Comparison of ENCODE assay signal across 24 cellular contexts in the genomic region with DNA sequence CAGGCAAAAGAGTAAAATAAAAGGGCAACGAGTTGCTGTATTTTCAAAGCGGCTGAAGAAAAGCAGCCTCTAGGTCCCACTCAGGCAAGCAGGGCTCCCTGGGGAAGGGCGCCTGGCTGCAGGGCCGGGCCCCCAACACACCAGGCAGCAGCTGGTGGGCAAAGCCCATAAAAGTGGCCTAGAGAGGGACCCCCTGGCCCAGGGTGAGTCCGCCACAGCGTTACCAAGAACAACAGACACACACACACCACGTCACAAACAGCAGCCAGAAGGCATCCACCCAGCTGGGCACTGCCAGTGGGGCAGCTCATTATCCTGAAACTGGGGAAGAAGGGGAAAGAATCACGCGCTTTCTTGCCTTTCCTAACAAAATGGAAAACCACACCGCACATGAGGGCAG. TPM values are rescaled to one million over a fixed set of nuclear protein-coding genes. Genes with fewer than 3 reads are reported as not detected.
A peak's percentile ranks its signal among the peaks of the same experiment; 100 is the strongest.
DNase-seq lines count a peak whose midpoint lies in the region; ATAC-seq, FAIRE-seq and TF ChIP-seq lines count a peak whose summit lies in the region.
"Had no signal": no experiment of that assay in that cellular context is flagged by ENCODE, and none has a peak within 500 bp of the region (broad histone marks: within the 10 kb centered on the region; RNA-seq: fewer than 3 reads in every experiment).

No MANE protein-coding gene starts in this region.

- 88% methylated on average over 10 of the region's 10 CpGs for WGBS in K562 (ENCODE audit: insufficient coverage, low coverage, missing lambda C conversion rate)

- peak overlapping the region in 3 of 10 experiments; percentile 6 to 29 (median 23); a peak in 1 of 20 replicates for H3K4me3 ChIP-seq in BLaER1 treated with 17β-estradiol and CSF1 and Interleukin-3, amounts not matched to agents 10 nM and 100 nM
- H3K4me3 ChIP-seq in K562 = no peak overlapping the region
- H3K4me3 ChIP-seq in right atrium auricular region = no peak overlapping the region
- H3K4me3 ChIP-seq: A549 had no signal

- H3K27me3 Mint-ChIP-seq in IgD-negative memory B cell = no peaks in the 10 kb centered on the region
- H3K27me3 Mint-ChIP-seq in stimulated activated naive B cell treated with anti-CD40 and anti-IgM and Interleukin-4, amounts not matched to agents 10 μg/mL and 1 μg/mL and 100 μg/mL, for 72 hours = no peaks in the 10 kb centered on the region
- H3K27me3 Mint-ChIP-seq: CD8-positive, alpha-beta memory T cell; T-cell had no signal

- peaks cover 49 to 71% (median 58%) of the 10 kb centered on the region in 11 experiments for H3K36me3 ChIP-seq in BLaER1 treated with 17β-estradiol and CSF1 and Interleukin-3, amounts not matched to agents 10 nM and 100 nM
- peaks cover 59% of the 10 kb centered on the region; the same call in 2 of the 3 replicates for H3K36me3 ChIP-seq in K562 (ENCODE audit: control insufficient read depth, insufficient read depth, low read length)
- peaks cover 22% of the 10 kb centered on the region for H3K36me3 ChIP-seq in right atrium auricular region

- H3K79me2 ChIP-seq in K562 (ENCODE audit: control insufficient read depth, insufficient read depth, low read length) = peaks cover 71% of the 10 kb centered on the region

- H3K9me1 ChIP-seq in K562 (ENCODE audit: control insufficient read depth, insufficient read depth, low read length) = peaks cover 15% of the 10 kb centered on the region

- POLR2A ChIA-PET in K562 (lab: Yijun Ruan, JAX) = interaction anchor here (0.9 to 2.0 kb wide), 3 partner anchors 10 to 121 kb away, joined by 3 to 10 read pairs (median 4); a partner anchor contains a TSS

- peaks cover 0 to 10% (median 6%) of the 10 kb centered on the region in 3 donors for H3K4me1 Mint-ChIP-seq in IgD-negative memory B cell
- H3K4me1 Mint-ChIP-seq in stimulated activated naive B cell treated with anti-CD40 and anti-IgM and Interleukin-4, amounts not matched to agents 10 μg/mL and 1 μg/mL and 100 μg/mL, for 72 hours = peaks cover 17 to 57% of the 10 kb centered on the region in 2 donors

- no peaks in the 10 kb centered on the region for H3K9me3 Mint-ChIP-seq in IgD-negative memory B cell
- H3K9me3 Mint-ChIP-seq in stimulated activated naive B cell treated with anti-CD40 and anti-IgM and Interleukin-4, amounts not matched to agents 10 μg/mL and 1 μg/mL and 100 μg/mL, for 72 hours = no peaks in the 10 kb centered on the region
- H3K9me3 Mint-ChIP-seq: CD8-positive, alpha-beta memory T cell; T-cell had no signal

- FAIRE-seq in K562 (lab: Jason Lieb, UNC) (no peak), HTR-8/SVneo (lab: Jason Lieb, UNC) (no peak)
- FAIRE-seq: A549, H54 had no signal

- peak overlapping the region in 2 of 3 donors; percentile 57 to 78 for H3K27ac Mint-ChIP-seq in IgD-negative memory B cell
- H3K27ac Mint-ChIP-seq in stimulated activated naive B cell treated with anti-CD40 and anti-IgM and Interleukin-4, amounts not matched to agents 10 μg/mL and 1 μg/mL and 100 μg/mL, for 72 hours = peak overlapping the region; percentile 65
- H3K27ac Mint-ChIP-seq: T-cell had no signal

- no peaks in the 10 kb centered on the region for H3K27me3 ChIP-seq in BLaER1 treated with 17β-estradiol and CSF1 and Interleukin-3, amounts not matched to agents 10 nM and 100 nM
- H3K27me3 ChIP-seq in K562 (ENCODE audit: control insufficient read depth in 2 of 2, insufficient read depth in 2 of 2, low read length in 2 of 2) (no peaks in the 10 kb centered on the region), right atrium auricular region (no peaks in the 10 kb centered on the region)

- ATAC-seq in K562 = no peak
- no peak for ATAC-seq in stimulated activated naive B cell treated with anti-CD40 and anti-IgM and Interleukin-4, amounts not matched to agents 10 μg/mL and 1 μg/mL and 100 μg/mL, for 72 hours (replicated peaks)
- ATAC-seq: A549, T-cell had no signal

- H3K36me3 Mint-ChIP-seq in IgD-negative memory B cell = no peaks in the 10 kb centered on the region
- peaks cover 34 to 42% of the 10 kb centered on the region in 2 donors for H3K36me3 Mint-ChIP-seq in stimulated activated naive B cell treated with anti-CD40 and anti-IgM and Interleukin-4, amounts not matched to agents 10 μg/mL and 1 μg/mL and 100 μg/mL, for 72 hours

- H4K20me1 ChIP-seq in BLaER1 treated with 17β-estradiol and CSF1 and Interleukin-3, amounts not matched to agents 10 nM and 100 nM = peaks cover 86 to 94% (median 94%) of the 10 kb centered on the region in 11 experiments
- peaks cover 25% of the 10 kb centered on the region; the same call in 1 of the 2 replicates for H4K20me1 ChIP-seq in K562 (replicated peaks; ENCODE audit: control insufficient read depth, insufficient read depth, low read length)

- DNase-seq in K562 (ENCODE audit: extremely low read depth in 1 of 4, low spot score in 3 of 4) = no peak
- no peak for DNase-seq in stimulated activated naive B cell treated with anti-CD40 and anti-IgM and Interleukin-4, amounts not matched to agents 10 μg/mL and 1 μg/mL and 100 μg/mL, for 72 hours
- DNase-seq in HTR-8/SVneo (ENCODE audit: insufficient read length, low spot score) = no peak
- no peak for DNase-seq in right atrium auricular region (ENCODE audit: low spot score)
- no peak for DNase-seq in GM20000 (ENCODE audit: low spot score)
- DNase-seq: CD8-positive, alpha-beta memory T cell; DMS 273 treated with DMSO at 0.1 percent for 48 hours; DMS79; EL; GF-D8; NCI-H1092; NCI-H1436; NCI-H187 treated with DMSO at 0.1 percent for 48 hours; NCI-H2171 treated with DMSO at 0.1 percent for 48 hours; NCI-H524 treated with DMSO at 0.1 percent for 48 hours; NCI-H774; RPMI8226; SHP77; T-cell had no signal

- peak overlapping the region in 7 of 11 experiments; percentile 22 to 64 (median 37); a peak in 12 of 22 replicates for H3K27ac ChIP-seq in BLaER1 treated with 17β-estradiol and CSF1 and Interleukin-3, amounts not matched to agents 10 nM and 100 nM
- H3K27ac ChIP-seq in K562 (ENCODE audit: extremely low read depth, low read depth, low read length) (no peak overlapping the region), right atrium auricular region (no peak overlapping the region)
- H3K27ac ChIP-seq: A549 had no signal

- H2AFZ ChIP-seq in K562 (ENCODE audit: low read depth, low read length) = no peak overlapping the region

- H3K9me3 ChIP-seq in BLaER1 treated with 17β-estradiol and CSF1 and Interleukin-3, amounts not matched to agents 10 nM and 100 nM (replicated peaks in 1 of 11) = no peaks in the 10 kb centered on the region
- no peaks in the 10 kb centered on the region for H3K9me3 ChIP-seq in K562 (replicated peaks; ENCODE audit: control insufficient read depth, insufficient read depth, low read depth, low read length)
- H3K9me3 ChIP-seq in right atrium auricular region = no peaks in the 10 kb centered on the region
- H3K9me3 ChIP-seq: A549 had no signal

- H3K4me2 ChIP-seq in BLaER1 treated with 17β-estradiol and CSF1 and Interleukin-3, amounts not matched to agents 10 nM and 100 nM = peak overlapping the region; percentile 68 to 99 (median 93)
- no peak overlapping the region for H3K4me2 ChIP-seq in K562 (ENCODE audit: insufficient read depth, low read length)
- H3K4me2 ChIP-seq: A549 had no signal

- in situ Hi-C loops in K562 (cut with MboI) = no loop called here

- peak overlapping the region in 2 of 4 donors; percentile 26 to 39 for H3K4me3 Mint-ChIP-seq in IgD-negative memory B cell
- no peak overlapping the region for H3K4me3 Mint-ChIP-seq in stimulated activated naive B cell treated with anti-CD40 and anti-IgM and Interleukin-4, amounts not matched to agents 10 μg/mL and 1 μg/mL and 100 μg/mL, for 72 hours
- H3K4me3 Mint-ChIP-seq: CD14-positive monocyte, T-cell had no signal

- no peak for TF ChIP-seq RAD21 in K562 (CRISPR knock-in tag; conservative IDR thresholded peaks at IDR 0.05 in 1 of 2, IDR thresholded peaks at IDR 0.05 in 1 of 2)

- intact Hi-C loops in K562 (cut with micrococcal nuclease) = no loop called here

- TF ChIP-seq POLR2A in K562 (conservative IDR thresholded peaks at IDR 0.05) = no peak

- H3K9ac ChIP-seq in BLaER1 treated with 17β-estradiol and CSF1 and Interleukin-3, amounts not matched to agents 10 nM and 100 nM = peak overlapping the region; percentile 24 to 68 (median 52); a peak in 19 of 22 replicates
- peak overlapping the region in 1 of 2 experiments; percentile 19; a peak in 1 of 4 replicates for H3K9ac ChIP-seq in K562 (ENCODE audit: insufficient read depth in 1 of 2, low read depth in 2 of 2, low read length in 2 of 2)

- no TSS peak for BruUV-seq in K562 (replicated peaks; lab: Mats Ljungman, UMichigan)

- peaks cover 68 to 83% (median 78%) of the 10 kb centered on the region in 10 experiments for H3K4me1 ChIP-seq in BLaER1 treated with 17β-estradiol and CSF1 and Interleukin-3, amounts not matched to agents 10 nM and 100 nM
- H3K4me1 ChIP-seq in K562 (replicated peaks in 1 of 2; ENCODE audit: control insufficient read depth in 2 of 2, insufficient read depth in 2 of 2, low read length in 2 of 2) (peaks cover 0 to 51% of the 10 kb centered on the region in 2 experiments; a peak in 3 of 5 replicates), right atrium auricular region (peaks cover 0 to 33% of the 10 kb centered on the region in 2 donors)

- CTCF ChIA-PET in K562 (lab: Yijun Ruan, JAX; ENCODE audit: low intra/inter-chr PET ratio) = no interaction called here

- no peak for TF ChIP-seq CTCF in K562 (IDR thresholded peaks at IDR 0.05 in 2 of 3, conservative IDR thresholded peaks at IDR 0.05 in 1 of 3; ENCODE audit: insufficient read depth in 2 of 3, low read depth in 1 of 3, low read length in 3 of 3)
- TF ChIP-seq CTCF in right atrium auricular region (IDR thresholded peaks at IDR 0.05) = no peak
- no peak for TF ChIP-seq CTCF in GM20000 (IDR thresholded peaks at IDR 0.05; ENCODE audit: extremely low read depth, missing control alignments)

- TF ChIP-seq EP300 in K562 (IDR thresholded peaks at IDR 0.05; ENCODE audit: low read length) = no peak

RNA-seq across cellular contexts. Expression of a gene that starts 4.7 kb away (rescaled TPM):
- polyA plus RNA-seq in IgD-negative memory B cell (92.3 TPM), K562 (2011; rRNA removed) (110 and 128 TPM in 2 replicates), K562 (2014; fragmentation: Illumina TruSeq; extraction: Trizol) (142 and 144 TPM in 2 replicates), K562 (2014; fragmentation: Nextera tagmentation; extraction: Ambion mirVana) (10 to 100 TPM; 13.9 to 21.6 TPM), K562 (2014; rRNA removed) (143 and 146 TPM in 2 replicates)
- 32.4 and 33.2 TPM in 2 replicates for total RNA-seq in K562 (2011; cell fraction: chromatin; rRNA removed; ENCODE audit: low replicate concordance)
- total RNA-seq in K562 (2011; cell fraction: nucleolus; rRNA removed) = 27.5 and 32.6 TPM in 2 replicates
- 42.5 and 55.7 TPM in 2 replicates for total RNA-seq in K562 (2011; cell fraction: nucleoplasm; rRNA removed)
- total RNA-seq in K562 (2014; rRNA removed) (95.2 and 118 TPM in 2 replicates), K562 (2014; rRNA removed; fragmentation: Illumina TruSeq; extraction: Trizol) (101 TPM in 2 replicates), K562 (2015; rRNA removed; fragmentation: Illumina TruSeq; extraction: Trizol) (111 and 113 TPM in 2 replicates), K562 (2021) (120 TPM in 2 replicates), right atrium auricular region (10 to 100 TPM; 59.7 to 74.1 TPM)
- 132 and 183 TPM in 2 replicates for polyA plus RNA-seq in K562 (2011; cell fraction: cytosol; rRNA removed)
- polyA plus RNA-seq in K562 (2011; cell fraction: nucleus; rRNA removed) = 41.4 and 52.1 TPM in 2 replicates
- polyA plus RNA-seq in K562 (2012) = 95.3 and 142 TPM in 2 replicates
- 105 and 120 TPM in 2 replicates for polyA minus RNA-seq in K562 (2011; rRNA and poly(A)+ RNA removed)
- 70.3 and 71.5 TPM in 2 replicates for polyA minus RNA-seq in K562 (2011; cell fraction: cytosol; rRNA and poly(A)+ RNA removed)
- polyA minus RNA-seq in K562 (2011; cell fraction: nucleus; rRNA and poly(A)+ RNA removed) = 18.8 and 32.3 TPM in 2 replicates

RNA-seq across cellular contexts. Expression of a gene that starts 11.5 kb away (rescaled TPM):
- polyA plus RNA-seq in IgD-negative memory B cell (55.7 TPM), K562 (2011; rRNA removed) (210 and 225 TPM in 2 replicates), K562 (2014; fragmentation: Illumina TruSeq; extraction: Trizol) (198 and 202 TPM in 2 replicates), K562 (2014; fragmentation: Nextera tagmentation; extraction: Ambion mirVana) (10 to 100 TPM; 47.5 to 74.3 TPM), K562 (2014; rRNA removed) (200 and 297 TPM in 2 replicates)
- total RNA-seq in K562 (2011; cell fraction: chromatin; rRNA removed; ENCODE audit: low replicate concordance) = 217 and 395 TPM in 2 replicates
- total RNA-seq in K562 (2011; cell fraction: nucleolus; rRNA removed) = 127 and 140 TPM in 2 replicates
- total RNA-seq in K562 (2011; cell fraction: nucleoplasm; rRNA removed) = 222 and 291 TPM in 2 replicates
- total RNA-seq in K562 (2014; rRNA removed) (122 and 148 TPM in 2 replicates), K562 (2014; rRNA removed; fragmentation: Illumina TruSeq; extraction: Trizol) (109 and 112 TPM in 2 replicates), K562 (2015; rRNA removed; fragmentation: Illumina TruSeq; extraction: Trizol) (99.0 and 112 TPM in 2 replicates), K562 (2021) (131 and 140 TPM in 2 replicates), right atrium auricular region (10 to 100 TPM; 47.5 to 52.5 TPM)
- 249 and 260 TPM in 2 replicates for polyA plus RNA-seq in K562 (2011; cell fraction: cytosol; rRNA removed)
- polyA plus RNA-seq in K562 (2011; cell fraction: nucleus; rRNA removed) = 234 and 303 TPM in 2 replicates
- polyA plus RNA-seq in K562 (2012) = 119 and 202 TPM in 2 replicates
- polyA minus RNA-seq in K562 (2011; rRNA and poly(A)+ RNA removed) = 146 and 179 TPM in 2 replicates
- polyA minus RNA-seq in K562 (2011; cell fraction: cytosol; rRNA and poly(A)+ RNA removed) = 83.5 and 87.6 TPM in 2 replicates
- polyA minus RNA-seq in K562 (2011; cell fraction: nucleus; rRNA and poly(A)+ RNA removed) = 115 and 148 TPM in 2 replicates

Comparison
In these comparisons a context has a peak if more than half of its experiments do, and no peak if none do; other contexts are left out.
1. H3K27ac ChIP-seq: peak in BLaER1 treated with 17β-estradiol and CSF1 and Interleukin-3, amounts not matched to agents 10 nM and 100 nM (7 of 11); none in K562 (single experiment) and right atrium auricular region (0 of 2).